Comparison of ENCODE assay signal across 1 cellular context in genomic region chr15:75650908-75651809, GRCh38.
TF ChIP-seq lines count a peak whose summit lies in the region.

No MANE protein-coding gene starts in this region.

TF ChIP-seq in K562, 482 proteins besides CTCF, POLR2A, EP300 and RAD21 (continued from another document and continues in another):
- TF ChIP-seq THRB (CRISPR knock-in tag; conservative IDR thresholded peaks at IDR 0.05) = no peak
- no peak for TF ChIP-seq ZNF778 (CRISPR knock-in tag; IDR thresholded peaks at IDR 0.05)
- TF ChIP-seq ELF4 (CRISPR knock-in tag; IDR thresholded peaks at IDR 0.05) = no peak
- TF ChIP-seq, protein P1, sequence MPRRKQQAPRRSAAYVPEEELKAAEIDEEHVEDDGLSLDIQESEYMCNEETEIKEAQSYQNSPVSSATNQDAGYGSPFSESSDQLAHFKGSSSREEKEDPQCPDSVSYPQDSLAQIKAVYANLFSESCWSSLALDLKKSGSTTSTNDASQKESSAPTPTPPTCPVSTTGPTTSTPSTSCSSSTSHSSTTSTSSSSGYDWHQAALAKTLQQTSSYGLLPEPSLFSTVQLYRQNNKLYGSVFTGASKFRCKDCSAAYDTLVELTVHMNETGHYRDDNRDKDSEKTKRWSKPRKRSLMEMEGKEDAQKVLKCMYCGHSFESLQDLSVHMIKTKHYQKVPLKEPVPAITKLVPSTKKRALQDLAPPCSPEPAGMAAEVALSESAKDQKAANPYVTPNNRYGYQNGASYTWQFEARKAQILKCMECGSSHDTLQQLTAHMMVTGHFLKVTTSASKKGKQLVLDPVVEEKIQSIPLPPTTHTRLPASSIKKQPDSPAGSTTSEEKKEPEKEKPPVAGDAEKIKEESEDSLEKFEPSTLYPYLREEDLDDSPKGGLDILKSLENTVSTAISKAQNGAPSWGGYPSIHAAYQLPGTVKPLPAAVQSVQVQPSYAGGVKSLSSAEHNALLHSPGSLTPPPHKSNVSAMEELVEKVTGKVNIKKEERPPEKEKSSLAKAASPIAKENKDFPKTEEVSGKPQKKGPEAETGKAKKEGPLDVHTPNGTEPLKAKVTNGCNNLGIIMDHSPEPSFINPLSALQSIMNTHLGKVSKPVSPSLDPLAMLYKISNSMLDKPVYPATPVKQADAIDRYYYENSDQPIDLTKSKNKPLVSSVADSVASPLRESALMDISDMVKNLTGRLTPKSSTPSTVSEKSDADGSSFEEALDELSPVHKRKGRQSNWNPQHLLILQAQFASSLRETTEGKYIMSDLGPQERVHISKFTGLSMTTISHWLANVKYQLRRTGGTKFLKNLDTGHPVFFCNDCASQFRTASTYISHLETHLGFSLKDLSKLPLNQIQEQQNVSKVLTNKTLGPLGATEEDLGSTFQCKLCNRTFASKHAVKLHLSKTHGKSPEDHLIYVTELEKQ (CRISPR knock-in tag; IDR thresholded peaks at IDR 0.05) = no peak
- TF ChIP-seq HDAC1 (IDR thresholded peaks at IDR 0.05) = peak in 1 of 2 experiments; percentile 77; a peak in 2 of 4 replicates
- TF ChIP-seq BRCA1 (IDR thresholded peaks at IDR 0.05) = no peak
- TF ChIP-seq BRCA1 (CRISPR knock-in tag; IDR thresholded peaks at IDR 0.05) = no peak
- no peak for TF ChIP-seq ZNF3 (CRISPR knock-in tag; IDR thresholded peaks at IDR 0.05)
- no peak for TF ChIP-seq XRCC4 (IDR thresholded peaks at IDR 0.05; ENCODE audit: extremely low read depth, insufficient read depth, insufficient read length)
- TF ChIP-seq COPS2 (conservative IDR thresholded peaks at IDR 0.05) = no peak
- no peak for TF ChIP-seq CHD4 (IDR thresholded peaks at IDR 0.05; ENCODE audit: insufficient read depth, insufficient replicate concordance, low read depth, low read length, poor library complexity, severe bottlenecking)
- no peak for TF ChIP-seq RHOXF2B (CRISPR knock-in tag; conservative IDR thresholded peaks at IDR 0.05)
- no peak for TF ChIP-seq ZNF24 (IDR thresholded peaks at IDR 0.05)
- no peak for TF ChIP-seq STAT5A (IDR thresholded peaks at IDR 0.05; ENCODE audit: borderline replicate concordance, low read length)
- no peak for TF ChIP-seq NR3C1 (CRISPR knock-in tag; IDR thresholded peaks at IDR 0.05)
- TF ChIP-seq ZNF23 (CRISPR knock-in tag; IDR thresholded peaks at IDR 0.05) = no peak
- no peak for TF ChIP-seq NFE2 (IDR thresholded peaks at IDR 0.05; ENCODE audit: low read depth)
- TF ChIP-seq SNRNP70 (optimal IDR thresholded peaks at IDR 0.05; ENCODE audit: low read depth, low read length) = no peak
- TF ChIP-seq, protein P2, sequence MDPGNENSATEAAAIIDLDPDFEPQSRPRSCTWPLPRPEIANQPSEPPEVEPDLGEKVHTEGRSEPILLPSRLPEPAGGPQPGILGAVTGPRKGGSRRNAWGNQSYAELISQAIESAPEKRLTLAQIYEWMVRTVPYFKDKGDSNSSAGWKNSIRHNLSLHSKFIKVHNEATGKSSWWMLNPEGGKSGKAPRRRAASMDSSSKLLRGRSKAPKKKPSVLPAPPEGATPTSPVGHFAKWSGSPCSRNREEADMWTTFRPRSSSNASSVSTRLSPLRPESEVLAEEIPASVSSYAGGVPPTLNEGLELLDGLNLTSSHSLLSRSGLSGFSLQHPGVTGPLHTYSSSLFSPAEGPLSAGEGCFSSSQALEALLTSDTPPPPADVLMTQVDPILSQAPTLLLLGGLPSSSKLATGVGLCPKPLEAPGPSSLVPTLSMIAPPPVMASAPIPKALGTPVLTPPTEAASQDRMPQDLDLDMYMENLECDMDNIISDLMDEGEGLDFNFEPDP (CRISPR knock-in tag; IDR thresholded peaks at IDR 0.05) = no peak
- TF ChIP-seq ZNF232 (CRISPR knock-in tag; IDR thresholded peaks at IDR 0.05) = no peak
- TF ChIP-seq, protein P3, sequence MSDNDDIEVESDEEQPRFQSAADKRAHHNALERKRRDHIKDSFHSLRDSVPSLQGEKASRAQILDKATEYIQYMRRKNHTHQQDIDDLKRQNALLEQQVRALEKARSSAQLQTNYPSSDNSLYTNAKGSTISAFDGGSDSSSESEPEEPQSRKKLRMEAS (CRISPR knock-in tag; IDR thresholded peaks at IDR 0.05) = 0 out of 2 replicates have a peak, but pooled peaks have one; percentile 7
- no peak for TF ChIP-seq ZNF609 (CRISPR knock-in tag; IDR thresholded peaks at IDR 0.05; ENCODE audit: borderline replicate concordance)
- TF ChIP-seq, protein P4, sequence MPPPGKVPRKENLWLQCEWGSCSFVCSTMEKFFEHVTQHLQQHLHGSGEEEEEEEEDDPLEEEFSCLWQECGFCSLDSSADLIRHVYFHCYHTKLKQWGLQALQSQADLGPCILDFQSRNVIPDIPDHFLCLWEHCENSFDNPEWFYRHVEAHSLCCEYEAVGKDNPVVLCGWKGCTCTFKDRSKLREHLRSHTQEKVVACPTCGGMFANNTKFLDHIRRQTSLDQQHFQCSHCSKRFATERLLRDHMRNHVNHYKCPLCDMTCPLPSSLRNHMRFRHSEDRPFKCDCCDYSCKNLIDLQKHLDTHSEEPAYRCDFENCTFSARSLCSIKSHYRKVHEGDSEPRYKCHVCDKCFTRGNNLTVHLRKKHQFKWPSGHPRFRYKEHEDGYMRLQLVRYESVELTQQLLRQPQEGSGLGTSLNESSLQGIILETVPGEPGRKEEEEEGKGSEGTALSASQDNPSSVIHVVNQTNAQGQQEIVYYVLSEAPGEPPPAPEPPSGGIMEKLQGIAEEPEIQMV (tag; conservative IDR thresholded peaks at IDR 0.05; ENCODE audit: low read depth) = no peak
- TF ChIP-seq FOXJ2 (tag; IDR thresholded peaks at IDR 0.05) = no peak
- peak; percentile 43; the same call in 1 of the 2 replicates for TF ChIP-seq RBFOX2 (IDR thresholded peaks at IDR 0.05; ENCODE audit: low read depth, low read length)
- TF ChIP-seq TFAP4 (CRISPR knock-in tag; IDR thresholded peaks at IDR 0.05; ENCODE audit: borderline replicate concordance) = peak; percentile 83
- TF ChIP-seq GABPB1 (CRISPR knock-in tag; IDR thresholded peaks at IDR 0.05) = 0 out of 2 replicates have a peak, but pooled peaks have one; percentile 34
- TF ChIP-seq NFYB (IDR thresholded peaks at IDR 0.05; ENCODE audit: extremely low read depth, insufficient read length) = no peak
- TF ChIP-seq, protein P5, sequence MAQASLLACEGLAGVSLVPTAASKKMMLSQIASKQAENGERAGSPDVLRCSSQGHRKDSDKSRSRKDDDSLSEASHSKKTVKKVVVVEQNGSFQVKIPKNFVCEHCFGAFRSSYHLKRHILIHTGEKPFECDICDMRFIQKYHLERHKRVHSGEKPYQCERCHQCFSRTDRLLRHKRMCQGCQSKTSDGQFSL (CRISPR knock-in tag; IDR thresholded peaks at IDR 0.05) = no peak
- TF ChIP-seq, protein P5 (tag; IDR thresholded peaks at IDR 0.05) = no peak
- TF ChIP-seq ZNF280A (IDR thresholded peaks at IDR 0.05; ENCODE audit: low read depth, partially characterized antibody) = no peak
- no peak for TF ChIP-seq PRPF4 (IDR thresholded peaks at IDR 0.05; ENCODE audit: insufficient read depth, low read depth, low read length, poor library complexity, severe bottlenecking)
- TF ChIP-seq NFRKB (IDR thresholded peaks at IDR 0.05; ENCODE audit: low read depth) = peak; percentile 72
- TF ChIP-seq MCM3 (IDR thresholded peaks at IDR 0.05) = no peak
- no peak for TF ChIP-seq MYNN (IDR thresholded peaks at IDR 0.05)
- no peak for TF ChIP-seq MYNN (CRISPR knock-in tag; IDR thresholded peaks at IDR 0.05)
- no peak for TF ChIP-seq ZNF830 (CRISPR knock-in tag; IDR thresholded peaks at IDR 0.05)
- TF ChIP-seq ZNF584 (CRISPR knock-in tag; IDR thresholded peaks at IDR 0.05; ENCODE audit: low read depth) = peak; percentile 29; the same call in 1 of the 2 replicates
- no peak for TF ChIP-seq ZMIZ1 (IDR thresholded peaks at IDR 0.05; ENCODE audit: low read depth in 2 of 2, low read length in 2 of 2)
- peak in 2 of 3 experiments; percentile 48 to 60 for TF ChIP-seq YY1 (IDR thresholded peaks at IDR 0.05; ENCODE audit: borderline replicate concordance in 1 of 3, control insufficient read depth in 1 of 3, extremely low read depth in 1 of 3, insufficient read depth in 3 of 3, insufficient read length in 1 of 3, insufficient replicate concordance in 2 of 3, low read depth in 1 of 3, low read length in 2 of 3)
- TF ChIP-seq ZNF75A (CRISPR knock-in tag; IDR thresholded peaks at IDR 0.05) = no peak
- no peak for TF ChIP-seq DNMT1 (IDR thresholded peaks at IDR 0.05)
- TF ChIP-seq MED1 (CRISPR knock-in tag; IDR thresholded peaks at IDR 0.05; ENCODE audit: borderline replicate concordance) = no peak
